19 cellular contexts compared by ENCODE assay signal in the genomic region with DNA sequence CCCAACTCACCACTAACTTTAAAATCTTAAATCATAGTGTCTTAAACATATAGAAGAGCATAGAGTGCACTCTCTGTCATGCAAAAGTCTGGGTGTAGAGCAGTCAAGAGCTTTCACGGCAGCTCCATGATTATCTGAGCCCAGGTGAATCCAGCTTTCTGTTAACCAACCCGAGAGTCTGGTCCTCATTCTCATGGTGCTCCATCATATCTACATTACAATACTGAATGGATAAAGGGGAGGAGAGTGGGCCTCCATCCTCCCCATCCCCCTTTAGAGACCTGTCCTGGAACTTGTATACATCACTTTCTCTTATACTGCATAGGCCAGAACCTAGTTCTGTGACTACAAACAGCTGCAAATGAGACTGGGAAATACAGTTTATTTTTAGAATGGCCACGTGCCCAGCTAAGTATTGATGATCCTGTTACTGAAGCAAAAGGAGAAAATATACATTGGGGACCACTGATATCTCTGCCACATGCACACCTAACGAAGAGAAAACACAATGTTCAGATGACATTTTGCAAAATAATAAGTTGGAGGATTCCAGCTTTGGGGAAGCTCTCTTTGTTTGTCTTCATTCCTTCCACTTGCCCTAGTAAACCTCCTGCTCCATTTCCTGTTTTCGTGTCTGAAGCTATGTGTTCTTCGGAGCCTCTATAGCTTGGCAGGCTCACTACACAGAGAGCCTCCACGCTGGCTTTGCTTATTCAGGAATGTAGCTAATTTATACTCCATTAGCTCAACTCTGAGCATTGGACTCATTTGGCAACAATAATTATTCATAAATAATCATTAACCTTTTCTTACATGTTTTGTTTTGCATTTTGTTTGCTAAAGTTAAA.
"Had no signal": no experiment of that assay in that cellular context is flagged by ENCODE, and none has a peak within 500 bp of the region (broad histone marks: within the 10 kb centered on the region; RNA-seq: fewer than 3 reads in every experiment).

No MANE protein-coding gene starts in this region.

- H3K36me3 ChIP-seq: brain microvascular endothelial cell, pancreas, tibial artery, uterus had no signal

- H3K9me3 ChIP-seq: pancreas, tibial artery, uterus had no signal

- H3K4me3 Mint-ChIP-seq: activated naive CD8-positive, alpha-beta T cell treated with anti-CD3 and anti-CD28 coated beads for 36 hours; activated T-helper 1 cell treated with anti-CD3 and anti-CD28 coated beads, Interleukin-12 subunit alpha, Interleukin-12 subunit beta, Interleukin-2, Interleukin-4 antibody, amounts not matched to agents 30 ng/mL and 10 ng/mL and 1 ng/mL, durations not matched to agents 14 hours and 24 hours and 36 hours; central memory CD8-positive, alpha-beta T cell; immature natural killer cell; stimulated activated naive B cell treated with anti-CD40 and anti-IgM and Interleukin-4, amounts not matched to agents 10 μg/mL and 1 μg/mL and 100 μg/mL, for 72 hours had no signal

- H3K4me1 Mint-ChIP-seq: activated naive CD8-positive, alpha-beta T cell treated with anti-CD3 and anti-CD28 coated beads for 36 hours; central memory CD8-positive, alpha-beta T cell; immature natural killer cell; stimulated activated naive B cell treated with anti-CD40 and anti-IgM and Interleukin-4, amounts not matched to agents 10 μg/mL and 1 μg/mL and 100 μg/mL, for 72 hours had no signal

- H3K27me3 ChIP-seq: brain microvascular endothelial cell, pancreas, tibial artery, uterus had no signal

- DNase-seq: activated CD4-positive, alpha-beta T cell treated with anti-CD3 and anti-CD28 coated beads, Interleukin-2, amount 50 U/mL, for 1 hour; activated CD4-positive, CD25-positive, alpha-beta regulatory T cell; activated naive CD8-positive, alpha-beta T cell treated with anti-CD3 and anti-CD28 coated beads for 36 hours; amygdala; brain microvascular endothelial cell; cortex of kidney; effector memory CD4-positive, alpha-beta T cell; hippocampal formation; immature natural killer cell; midbrain; pancreas; stimulated activated CD4-positive, alpha-beta T cell treated with anti-CD3 and anti-CD28 coated beads, Interleukin-2, amount 100 ng/mL, for 48 hours; stimulated activated naive B cell treated with anti-CD40 and anti-IgM and Interleukin-4, amounts not matched to agents 10 μg/mL and 1 μg/mL and 100 μg/mL, for 72 hours; T-helper 2 cell; tibial artery; uterus had no signal

- H3K27ac Mint-ChIP-seq: activated naive CD8-positive, alpha-beta T cell treated with anti-CD3 and anti-CD28 coated beads for 36 hours; activated T-helper 1 cell treated with anti-CD3 and anti-CD28 coated beads, Interleukin-12 subunit alpha, Interleukin-12 subunit beta, Interleukin-2, Interleukin-4 antibody, amounts not matched to agents 30 ng/mL and 10 ng/mL and 1 ng/mL, durations not matched to agents 14 hours and 24 hours and 36 hours; immature natural killer cell; stimulated activated naive B cell treated with anti-CD40 and anti-IgM and Interleukin-4, amounts not matched to agents 10 μg/mL and 1 μg/mL and 100 μg/mL, for 72 hours had no signal

- H3K36me3 Mint-ChIP-seq: activated naive CD8-positive, alpha-beta T cell treated with anti-CD3 and anti-CD28 coated beads for 36 hours; immature natural killer cell had no signal

- H3K27ac ChIP-seq: brain microvascular endothelial cell, pancreas, tibial artery, uterus had no signal

- H3K4me1 ChIP-seq: pancreas, tibial artery, uterus had no signal

- H3K4me3 ChIP-seq: lung, pancreas, tibial artery, uterus had no signal

- H3K9me3 Mint-ChIP-seq: activated T-helper 1 cell treated with anti-CD3 and anti-CD28 coated beads, Interleukin-12 subunit alpha, Interleukin-12 subunit beta, Interleukin-2, Interleukin-4 antibody, amounts not matched to agents 30 ng/mL and 10 ng/mL and 1 ng/mL, durations not matched to agents 14 hours and 24 hours and 36 hours; central memory CD8-positive, alpha-beta T cell had no signal

- ATAC-seq: pancreas; stimulated activated naive B cell treated with anti-CD40 and anti-IgM and Interleukin-4, amounts not matched to agents 10 μg/mL and 1 μg/mL and 100 μg/mL, for 72 hours had no signal
